12 cellular contexts compared by ENCODE assay signal in genomic region chr10:52486840-52487611, GRCh38.
DNase-seq lines count a peak whose midpoint lies in the region; ATAC-seq and TF ChIP-seq lines count a peak whose summit lies in the region.
"Had no signal": no experiment of that assay in that cellular context is flagged by ENCODE, and none has a peak within 500 bp of the region (broad histone marks: within the 10 kb centered on the region; RNA-seq: fewer than 3 reads in every experiment).

No MANE protein-coding gene starts in this region.

- CTCF ChIA-PET in T-cell (lab: Charles Lee), result no interaction called here

- H3K27ac ChIP-seq in ACC112 (ENCODE audit: low read depth, low read length), result peak overlapping the region; percentile 91
- H3K27ac ChIP-seq: cardiac muscle cell had no signal

- ATAC-seq in T-cell (replicated peaks in 1 of 4), result no peak
- ATAC-seq: natural killer cell had no signal

- peak; percentile 78 for DNase-seq in HS-27A (ENCODE audit: low read depth)
- peak; percentile 76 for DNase-seq in astrocyte of the hippocampus (ENCODE audit: low read depth, low spot score)
- peak; percentile 75 for DNase-seq in kidney epithelial cell (ENCODE audit: low read depth)
- DNase-seq in KBM-7, result no peak
- no peak for DNase-seq in T-cell
- no peak for DNase-seq in anterior cingulate cortex (lab: John Stamatoyannopoulos, UW)
- no peak for DNase-seq in NCI-H2081 treated with DMSO at 0.1 percent for 48 hours (lab: John Stamatoyannopoulos, UW)
- DNase-seq: natural killer cell, NCI-H774 had no signal

- H3K27me3 Mint-ChIP-seq in T-cell, result no peaks in the 10 kb centered on the region
- H3K27me3 Mint-ChIP-seq: B cell had no signal

- TF ChIP-seq CTCF in kidney epithelial cell (IDR thresholded peaks at IDR 0.05; ENCODE audit: insufficient read depth, low read length, poor library complexity, severe bottlenecking), result no peak

- no peaks in the 10 kb centered on the region for H3K27me3 ChIP-seq in ACC112 (ENCODE audit: insufficient read depth, low read length)
- H3K27me3 ChIP-seq in kidney epithelial cell (ENCODE audit: control insufficient read depth, insufficient read depth, low read length), result no peaks in the 10 kb centered on the region
- H3K27me3 ChIP-seq: cardiac muscle cell had no signal

- no peaks in the 10 kb centered on the region for H3K9me3 Mint-ChIP-seq in T-cell
- H3K9me3 Mint-ChIP-seq: natural killer cell had no signal

- no peaks in the 10 kb centered on the region for H3K79me2 ChIP-seq in ACC112 (ENCODE audit: control insufficient read depth, insufficient read depth, low read length, unreplicated experiment)

- no peaks in the 10 kb centered on the region for H3K36me3 Mint-ChIP-seq in T-cell
- H3K36me3 Mint-ChIP-seq: natural killer cell had no signal

- H3K4me3 ChIP-seq in ACC112 (ENCODE audit: low read depth, low read length) (peak overlapping the region; percentile 5; the same call in 1 of the 2 replicates), kidney epithelial cell (ENCODE audit: low read depth, low read length) (no peak overlapping the region)
- H3K4me3 ChIP-seq: cardiac muscle cell had no signal

- in situ Hi-C loops in KBM-7 (cut with MboI; ENCODE audit: low pct_unique_long_range_greater_than_20kb, low sequenced_read_pairs), result no loop called here

- no peaks in the 10 kb centered on the region for H3K4me1 Mint-ChIP-seq in T-cell
- H3K4me1 Mint-ChIP-seq: natural killer cell had no signal

- no peak overlapping the region for H3K4me3 Mint-ChIP-seq in T-cell
- H3K4me3 Mint-ChIP-seq: B cell, natural killer cell had no signal

- POLR2A ChIA-PET in T-cell (lab: Charles Lee), result no interaction called here

- no peaks in the 10 kb centered on the region for H3K36me3 ChIP-seq in ACC112 (ENCODE audit: insufficient read depth, low read length)
- no peaks in the 10 kb centered on the region for H3K36me3 ChIP-seq in kidney epithelial cell (ENCODE audit: control insufficient read depth, insufficient read depth, low read length)
- H3K36me3 ChIP-seq: cardiac muscle cell had no signal

- H3K4me1 ChIP-seq in ACC112 (ENCODE audit: control insufficient read depth, insufficient read depth, low read length, unreplicated experiment), result peaks cover 52% of the 10 kb centered on the region

- H3K27ac Mint-ChIP-seq in T-cell, result no peak overlapping the region
- H3K27ac Mint-ChIP-seq: B cell, natural killer cell had no signal

- H2AFZ ChIP-seq in ACC112 (ENCODE audit: low read length, unreplicated experiment), result no peak overlapping the region

Comparison
In these comparisons a context has a peak if more than half of its experiments do, and no peak if none do; other contexts are left out.
1. DNase-seq: peak in HS-27A (single experiment), astrocyte of the hippocampus (single experiment) and kidney epithelial cell (single experiment); none in KBM-7 (single experiment), T-cell (0 of 34), anterior cingulate cortex (0 of 58) and NCI-H2081 treated with DMSO at 0.1 percent for 48 hours (single experiment).